Comparison of ENCODE assay signal across 10 cellular contexts in genomic region chr22:45504703-45505341, GRCh38. TPM values are rescaled to one million over a fixed set of nuclear protein-coding genes. Genes with fewer than 3 reads are reported as not detected.
DNase-seq lines count a peak whose midpoint lies in the region; TF ChIP-seq lines count a peak whose summit lies in the region.
"Had no signal": no experiment of that assay in that cellular context is flagged by ENCODE, and none has a peak within 500 bp of the region (broad histone marks: within the 10 kb centered on the region; RNA-seq: fewer than 3 reads in every experiment).

No MANE protein-coding gene starts in this region.

- H3K9me3 Mint-ChIP-seq in endothelial cell (ENCODE audit: unreplicated experiment) (no peaks in the 10 kb centered on the region), mesothelial cell of epicardium (no peaks in the 10 kb centered on the region)
- H3K9me3 Mint-ChIP-seq: T-cell had no signal

- H3K4me1 Mint-ChIP-seq in endothelial cell (ENCODE audit: unreplicated experiment) (peaks cover 48% of the 10 kb centered on the region), mesothelial cell of epicardium (peaks cover 51% of the 10 kb centered on the region)

- no TSS peak for BruUV-seq in A673 (replicated peaks; lab: Mats Ljungman, UMichigan)

- intact Hi-C loops in A673 (cut with micrococcal nuclease; ENCODE audit: unreplicated experiment): no loop called here

- POLR2A ChIA-PET in A673 (lab: Charles Lee; ENCODE audit: low non-redundant PET) (no interaction called here), GM10248 (lab: Yijun Ruan, JAX) (no interaction called here)

- H3K9me3 ChIP-seq in A673 (ENCODE audit: low read depth, low read length, poor library complexity, severe bottlenecking): no peaks in the 10 kb centered on the region

- H3K4me3 Mint-ChIP-seq in endothelial cell (ENCODE audit: unreplicated experiment) (peak overlapping the region; percentile 91), mesothelial cell of epicardium (peak overlapping the region; percentile 83)

- no peaks in the 10 kb centered on the region for H3K27me3 ChIP-seq in A673 (replicated peaks; ENCODE audit: insufficient read depth, low read depth, low read length, poor library complexity)

- no peak for TF ChIP-seq CTCF in A673 (conservative IDR thresholded peaks at IDR 0.05; ENCODE audit: low read depth, low read length)
- TF ChIP-seq CTCF in endothelial cell (IDR thresholded peaks at IDR 0.05; ENCODE audit: unreplicated experiment): no peak
- TF ChIP-seq CTCF in mesothelial cell of epicardium (IDR thresholded peaks at IDR 0.05; ENCODE audit: unreplicated experiment): no peak
- TF ChIP-seq CTCF in GM10248 (IDR thresholded peaks at IDR 0.05; ENCODE audit: control extremely low read depth, extremely low read depth, low read depth, missing control alignments): no peak

- peaks cover 34% of the 10 kb centered on the region for H3K4me1 ChIP-seq in A673 (ENCODE audit: insufficient read depth, low read length, poor library complexity, severe bottlenecking)

- peaks cover 8% of the 10 kb centered on the region for H3K36me3 Mint-ChIP-seq in endothelial cell (ENCODE audit: low read depth, unreplicated experiment)
- H3K36me3 Mint-ChIP-seq in mesothelial cell of epicardium: no peaks in the 10 kb centered on the region
- H3K36me3 Mint-ChIP-seq: T-cell had no signal

- H3K36me3 ChIP-seq in A673 (ENCODE audit: insufficient read depth, low read length, poor library complexity, severe bottlenecking): no peaks in the 10 kb centered on the region

- H3K27ac ChIP-seq in A673 (ENCODE audit: low read depth, low read length, poor library complexity, severe bottlenecking): peak overlapping the region; percentile 84

- peaks cover 8% of the 10 kb centered on the region for H3K27me3 Mint-ChIP-seq in endothelial cell (ENCODE audit: unreplicated experiment)
- no peaks in the 10 kb centered on the region for H3K27me3 Mint-ChIP-seq in mesothelial cell of epicardium (ENCODE audit: low read depth)

- H3K4me3 ChIP-seq in A673 (ENCODE audit: low read depth, low read length, poor library complexity, severe bottlenecking): peak overlapping the region; percentile 72

- H3K27ac Mint-ChIP-seq in endothelial cell (ENCODE audit: unreplicated experiment) (peak overlapping the region; percentile 89), mesothelial cell of epicardium (peak overlapping the region; percentile 98)
- H3K27ac Mint-ChIP-seq: T-cell had no signal

- CTCF ChIA-PET in A673 (lab: Charles Lee): interaction anchor here (1.1 kb wide), 1 partner anchor 49 kb away, joined by 3 read pairs; no protein-coding TSS in a partner anchor
- CTCF ChIA-PET in GM10248 (lab: Yijun Ruan, JAX): no interaction called here

- DNase-seq in A673 (ENCODE audit: low spot score) (peak; percentile 24), MV-4-11 (lab: John Stamatoyannopoulos, UW) (peak; percentile 37), endothelial cell (ENCODE audit: low spot score) (peak; percentile 31), mesothelial cell of epicardium (ENCODE audit: low spot score in 2 of 2, unreplicated experiment in 2 of 2) (peak in 1 of 2 experiments; percentile 57), cortex of kidney (lab: John Stamatoyannopoulos, UW) (no peak), T1000 (lab: John Stamatoyannopoulos, UW) (no peak), GM10248 (ENCODE audit: extremely low spot score) (no peak), NCI-H1436 treated with DMSO at 0.1 percent for 48 hours (lab: John Stamatoyannopoulos, UW) (no peak)
- DNase-seq: COR-L47, T-cell had no signal

RNA-seq across cellular contexts. Expression of gene FBLN1, which starts 2.1 kb away (rescaled TPM):
- 96.4 and 117 TPM in 2 replicates for total RNA-seq in A673 (2021)
- 238 TPM for total RNA-seq in endothelial cell (ENCODE audit: unreplicated experiment)
- total RNA-seq in mesothelial cell of epicardium: 283 to 297 TPM (median 296 TPM) in 3 replicates

Comparison
In these comparisons a context has a peak if more than half of its experiments do, and no peak if none do; other contexts are left out.
1. DNase-seq: peak in A673 (single experiment), MV-4-11 (single experiment) and endothelial cell (single experiment); none in cortex of kidney (single experiment), T1000 (single experiment), GM10248 (single experiment) and NCI-H1436 treated with DMSO at 0.1 percent for 48 hours (single experiment).